ENCODE assay signal across 1 cellular context in the genomic region with DNA sequence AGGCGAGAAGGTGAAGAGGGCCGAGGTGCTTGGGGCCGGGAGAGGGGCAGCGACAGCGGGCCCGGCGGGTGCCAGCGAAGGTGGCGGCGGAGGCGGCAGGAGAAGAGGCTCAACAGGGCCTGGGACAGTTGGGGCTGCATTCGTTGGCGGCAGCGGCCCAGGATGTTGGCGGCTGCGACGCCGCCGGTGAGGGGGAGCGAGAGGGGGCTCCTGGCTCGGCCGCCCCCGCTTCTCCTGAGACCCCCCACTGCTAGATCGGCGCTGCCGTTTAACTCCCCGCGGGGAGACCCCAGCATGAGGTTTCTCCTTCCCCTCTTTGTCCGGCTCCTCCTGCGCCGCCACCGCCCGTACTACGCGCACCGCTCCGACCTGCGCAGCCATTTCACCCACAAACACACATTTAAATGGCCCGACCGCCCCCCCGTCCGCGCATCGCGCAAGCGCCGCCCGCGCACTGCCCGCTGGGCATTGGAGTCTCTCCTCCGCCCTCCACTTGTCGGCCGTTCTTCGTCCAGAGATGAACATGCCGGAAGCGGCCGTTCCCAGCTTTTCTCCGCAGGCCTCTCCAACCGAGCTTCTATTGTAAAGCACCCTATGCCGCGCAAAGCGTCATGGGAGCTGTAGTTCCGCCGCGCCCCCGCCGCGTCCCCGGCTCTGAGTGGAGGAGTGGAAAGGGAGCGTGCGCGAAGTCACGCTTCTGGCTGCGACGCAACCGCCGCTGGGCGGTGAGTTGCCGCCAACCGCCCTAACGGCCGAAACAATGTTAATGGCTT.
A peak's percentile ranks its signal among the peaks of the same experiment; 100 is the strongest.
TF ChIP-seq lines count a peak whose summit lies in the region.

Gene RSBN1, minus strand, starts transcription at position 589 of the 773 bp plus-strand sequence. Its CDS starts 64 bp downstream, at position 525.

TF ChIP-seq in K562, 482 proteins besides CTCF, POLR2A, EP300 and RAD21 (continued from another document):
- peak; percentile 62 for TF ChIP-seq PRDM10 (IDR thresholded peaks at IDR 0.05; ENCODE audit: partially characterized antibody)
- 0 out of 2 replicates have a peak, but pooled peaks have one; percentile 22 for TF ChIP-seq SMARCE1 (IDR thresholded peaks at IDR 0.05)
- TF ChIP-seq ZEB2 (IDR thresholded peaks at IDR 0.05) = peak; percentile 77
- TF ChIP-seq, protein P1, sequence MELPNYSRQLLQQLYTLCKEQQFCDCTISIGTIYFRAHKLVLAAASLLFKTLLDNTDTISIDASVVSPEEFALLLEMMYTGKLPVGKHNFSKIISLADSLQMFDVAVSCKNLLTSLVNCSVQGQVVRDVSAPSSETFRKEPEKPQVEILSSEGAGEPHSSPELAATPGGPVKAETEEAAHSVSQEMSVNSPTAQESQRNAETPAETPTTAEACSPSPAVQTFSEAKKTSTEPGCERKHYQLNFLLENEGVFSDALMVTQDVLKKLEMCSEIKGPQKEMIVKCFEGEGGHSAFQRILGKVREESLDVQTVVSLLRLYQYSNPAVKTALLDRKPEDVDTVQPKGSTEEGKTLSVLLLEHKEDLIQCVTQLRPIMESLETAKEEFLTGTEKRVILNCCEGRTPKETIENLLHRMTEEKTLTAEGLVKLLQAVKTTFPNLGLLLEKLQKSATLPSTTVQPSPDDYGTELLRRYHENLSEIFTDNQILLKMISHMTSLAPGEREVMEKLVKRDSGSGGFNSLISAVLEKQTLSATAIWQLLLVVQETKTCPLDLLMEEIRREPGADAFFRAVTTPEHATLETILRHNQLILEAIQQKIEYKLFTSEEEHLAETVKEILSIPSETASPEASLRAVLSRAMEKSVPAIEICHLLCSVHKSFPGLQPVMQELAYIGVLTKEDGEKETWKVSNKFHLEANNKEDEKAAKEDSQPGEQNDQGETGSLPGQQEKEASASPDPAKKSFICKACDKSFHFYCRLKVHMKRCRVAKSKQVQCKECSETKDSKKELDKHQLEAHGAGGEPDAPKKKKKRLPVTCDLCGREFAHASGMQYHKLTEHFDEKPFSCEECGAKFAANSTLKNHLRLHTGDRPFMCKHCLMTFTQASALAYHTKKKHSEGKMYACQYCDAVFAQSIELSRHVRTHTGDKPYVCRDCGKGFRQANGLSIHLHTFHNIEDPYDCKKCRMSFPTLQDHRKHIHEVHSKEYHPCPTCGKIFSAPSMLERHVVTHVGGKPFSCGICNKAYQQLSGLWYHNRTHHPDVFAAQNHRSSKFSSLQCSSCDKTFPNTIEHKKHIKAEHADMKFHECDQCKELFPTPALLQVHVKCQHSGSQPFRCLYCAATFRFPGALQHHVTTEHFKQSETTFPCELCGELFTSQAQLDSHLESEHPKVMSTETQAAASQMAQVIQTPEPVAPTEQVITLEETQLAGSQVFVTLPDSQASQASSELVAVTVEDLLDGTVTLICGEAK (IDR thresholded peaks at IDR 0.05) = peak; percentile 97
- TF ChIP-seq, protein P1 (CRISPR knock-in tag; IDR thresholded peaks at IDR 0.05) = no peak
- 0 out of 2 replicates have a peak, but pooled peaks have one; percentile 56 for TF ChIP-seq TGIF2 (CRISPR knock-in tag; IDR thresholded peaks at IDR 0.05)
- TF ChIP-seq SRSF9 (IDR thresholded peaks at IDR 0.05; ENCODE audit: borderline replicate concordance, low read depth, low read length) = no peak
- peak; percentile 96 for TF ChIP-seq MTA3 (IDR thresholded peaks at IDR 0.05; ENCODE audit: borderline replicate concordance)
- TF ChIP-seq, protein P2, sequence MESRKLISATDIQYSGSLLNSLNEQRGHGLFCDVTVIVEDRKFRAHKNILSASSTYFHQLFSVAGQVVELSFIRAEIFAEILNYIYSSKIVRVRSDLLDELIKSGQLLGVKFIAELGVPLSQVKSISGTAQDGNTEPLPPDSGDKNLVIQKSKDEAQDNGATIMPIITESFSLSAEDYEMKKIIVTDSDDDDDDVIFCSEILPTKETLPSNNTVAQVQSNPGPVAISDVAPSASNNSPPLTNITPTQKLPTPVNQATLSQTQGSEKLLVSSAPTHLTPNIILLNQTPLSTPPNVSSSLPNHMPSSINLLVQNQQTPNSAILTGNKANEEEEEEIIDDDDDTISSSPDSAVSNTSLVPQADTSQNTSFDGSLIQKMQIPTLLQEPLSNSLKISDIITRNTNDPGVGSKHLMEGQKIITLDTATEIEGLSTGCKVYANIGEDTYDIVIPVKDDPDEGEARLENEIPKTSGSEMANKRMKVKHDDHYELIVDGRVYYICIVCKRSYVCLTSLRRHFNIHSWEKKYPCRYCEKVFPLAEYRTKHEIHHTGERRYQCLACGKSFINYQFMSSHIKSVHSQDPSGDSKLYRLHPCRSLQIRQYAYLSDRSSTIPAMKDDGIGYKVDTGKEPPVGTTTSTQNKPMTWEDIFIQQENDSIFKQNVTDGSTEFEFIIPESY (CRISPR knock-in tag; IDR thresholded peaks at IDR 0.05) = peak; percentile 71; the same call in 1 of the 2 replicates
- peak; percentile 87 for TF ChIP-seq SOX6 (IDR thresholded peaks at IDR 0.05)
- TF ChIP-seq PCBP1 (IDR thresholded peaks at IDR 0.05; ENCODE audit: low read depth, low read length, poor library complexity, severe bottlenecking) = peak; percentile 68
- TF ChIP-seq RB1 (IDR thresholded peaks at IDR 0.05; ENCODE audit: low read depth) = peak; percentile 94
- no peak for TF ChIP-seq ZSCAN32 (CRISPR knock-in tag; IDR thresholded peaks at IDR 0.05)
- TF ChIP-seq, protein P3, sequence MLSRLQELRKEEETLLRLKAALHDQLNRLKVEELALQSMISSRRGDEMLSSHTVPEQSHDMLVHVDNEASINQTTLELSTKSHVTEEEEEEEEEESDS (CRISPR knock-in tag; IDR thresholded peaks at IDR 0.05) = no peak
- TF ChIP-seq, protein P4, sequence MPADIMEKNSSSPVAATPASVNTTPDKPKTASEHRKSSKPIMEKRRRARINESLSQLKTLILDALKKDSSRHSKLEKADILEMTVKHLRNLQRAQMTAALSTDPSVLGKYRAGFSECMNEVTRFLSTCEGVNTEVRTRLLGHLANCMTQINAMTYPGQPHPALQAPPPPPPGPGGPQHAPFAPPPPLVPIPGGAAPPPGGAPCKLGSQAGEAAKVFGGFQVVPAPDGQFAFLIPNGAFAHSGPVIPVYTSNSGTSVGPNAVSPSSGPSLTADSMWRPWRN (IDR thresholded peaks at IDR 0.05; ENCODE audit: low read depth) = peak; percentile 86
- TF ChIP-seq TAF1 (IDR thresholded peaks at IDR 0.05; ENCODE audit: control insufficient read depth, extremely low read depth, insufficient read depth, low read length, severe bottlenecking) = peak; percentile 96
- TF ChIP-seq FOXO4 (CRISPR knock-in tag; IDR thresholded peaks at IDR 0.05) = no peak
- peak; percentile 64; the same call in 1 of the 2 replicates for TF ChIP-seq THAP7 (CRISPR knock-in tag; IDR thresholded peaks at IDR 0.05)
